In genomic region chr20:50301165-50301564, GRCh38 we compare ENCODE assay signal across 28 cellular contexts.
"Had no signal": no experiment of that assay in that cellular context is flagged by ENCODE, and none has a peak within 500 bp of the region (broad histone marks: within the 10 kb centered on the region; RNA-seq: fewer than 3 reads in every experiment).

No MANE protein-coding gene starts in this region.

- H3K4me3 ChIP-seq: lower lobe of right lung, pancreas, prostate gland, sigmoid colon, spleen, suprapubic skin, thoracic aorta, tibial artery, upper lobe of right lung, uterus had no signal

- H3K4me3 Mint-ChIP-seq: immature natural killer cell; naive thymus-derived CD8-positive, alpha-beta T cell; neural crest cell; stimulated activated effector memory CD8-positive, alpha-beta T cell treated with anti-CD3 and anti-CD28 coated beads, Interleukin-12 subunit alpha, Interleukin-12 subunit beta, amount 100 ng/mL, for 72 hours; stimulated activated naive CD8-positive, alpha-beta T cell treated with anti-CD3 and anti-CD28 coated beads, Interleukin-15, Interleukin-2, amounts not matched to agents 100 ng/mL and 50 ng/mL, for 24 hours had no signal

- H3K9me3 Mint-ChIP-seq: immature natural killer cell; naive thymus-derived CD8-positive, alpha-beta T cell; stimulated activated effector memory CD8-positive, alpha-beta T cell treated with anti-CD3 and anti-CD28 coated beads, Interleukin-12 subunit alpha, Interleukin-12 subunit beta, amount 100 ng/mL, for 72 hours; stimulated activated naive CD8-positive, alpha-beta T cell treated with anti-CD3 and anti-CD28 coated beads, Interleukin-15, Interleukin-2, amounts not matched to agents 100 ng/mL and 50 ng/mL, for 24 hours had no signal

- DNase-seq: head of caudate nucleus; hippocampal formation; immature natural killer cell; kidney; left ventricle myocardium superior; lower lobe of right lung; mammary epithelial cell; mesenchymal stem cell; naive thymus-derived CD8-positive, alpha-beta T cell; nucleus accumbens; retina; right cardiac atrium; sigmoid colon; small intestine; spleen; stimulated activated CD4-positive, alpha-beta T cell treated with anti-CD3 and anti-CD28 coated beads, Interleukin-4, amount 100 ng/mL, for 24 hours; stimulated activated naive CD4-positive, alpha-beta T cell; tibial artery; trophoblast cell; upper lobe of right lung; uterus had no signal

- H3K36me3 Mint-ChIP-seq: immature natural killer cell; naive thymus-derived CD8-positive, alpha-beta T cell; stimulated activated effector memory CD8-positive, alpha-beta T cell treated with anti-CD3 and anti-CD28 coated beads, Interleukin-12 subunit alpha, Interleukin-12 subunit beta, amount 100 ng/mL, for 72 hours had no signal

- H3K27ac Mint-ChIP-seq: immature natural killer cell; naive thymus-derived CD8-positive, alpha-beta T cell; stimulated activated effector memory CD8-positive, alpha-beta T cell treated with anti-CD3 and anti-CD28 coated beads, Interleukin-12 subunit alpha, Interleukin-12 subunit beta, amount 100 ng/mL, for 72 hours; stimulated activated naive CD8-positive, alpha-beta T cell treated with anti-CD3 and anti-CD28 coated beads, Interleukin-15, Interleukin-2, amounts not matched to agents 100 ng/mL and 50 ng/mL, for 24 hours had no signal

- H3K9me3 ChIP-seq: lower lobe of right lung, pancreas, prostate gland, sigmoid colon, spleen, suprapubic skin, thoracic aorta, upper lobe of right lung, uterus had no signal

- H3K36me3 ChIP-seq: lower lobe of right lung, pancreas, prostate gland, sigmoid colon, spleen, suprapubic skin, thoracic aorta, tibial artery, upper lobe of right lung, uterus had no signal

- H3K27me3 ChIP-seq: pancreas, sigmoid colon, spleen, suprapubic skin, tibial artery, upper lobe of right lung, uterus had no signal

- H3K27ac ChIP-seq: lower lobe of right lung, pancreas, prostate gland, suprapubic skin, thoracic aorta, tibial artery, upper lobe of right lung had no signal

- ATAC-seq: left ventricle myocardium superior; lower lobe of right lung; naive thymus-derived CD8-positive, alpha-beta T cell; pancreas; right cardiac atrium; stimulated activated effector memory CD8-positive, alpha-beta T cell treated with anti-CD3 and anti-CD28 coated beads, Interleukin-12 subunit alpha, Interleukin-12 subunit beta, amount 100 ng/mL, for 72 hours; upper lobe of right lung had no signal
